18 cellular contexts compared by ENCODE assay signal in the genomic region with DNA sequence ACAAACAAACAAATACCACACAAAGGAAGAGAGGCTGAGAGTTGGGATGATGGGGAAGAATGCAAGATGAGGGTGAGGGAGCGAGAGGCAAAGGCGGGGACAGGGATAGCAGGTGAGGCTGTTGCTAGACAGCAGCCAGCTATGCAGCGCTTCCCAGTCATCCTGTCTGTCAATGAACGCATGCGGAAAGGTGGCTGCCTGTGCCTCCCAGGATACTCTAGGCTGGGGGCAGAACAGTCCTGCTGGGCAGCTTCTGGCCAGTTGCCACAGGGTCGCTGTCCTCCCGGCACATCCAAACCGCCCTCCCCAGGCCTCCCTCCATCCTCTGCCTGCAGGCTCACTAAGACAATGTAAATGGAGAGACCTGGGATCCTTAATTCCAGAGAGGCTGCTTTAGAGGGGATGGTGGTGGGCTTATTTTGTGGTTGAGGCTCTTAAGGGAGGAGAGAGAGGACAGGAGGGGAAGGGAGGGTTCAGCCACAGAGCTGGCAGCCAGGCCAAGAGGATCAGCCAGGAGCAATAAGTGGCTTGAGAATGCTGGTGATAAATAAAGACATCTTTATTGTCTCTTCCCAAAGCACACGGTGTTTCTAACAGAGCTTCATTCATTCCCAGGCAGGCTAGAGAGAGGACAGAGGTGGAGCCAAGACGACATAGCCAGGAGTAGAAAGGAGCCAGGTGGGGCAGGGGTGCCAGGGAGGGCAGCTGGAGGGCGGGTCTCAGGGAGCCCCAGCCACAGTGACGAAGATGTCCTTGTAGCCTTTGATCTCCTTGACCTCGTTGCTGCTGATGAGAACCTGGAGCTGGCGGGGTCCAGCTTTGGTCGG. TPM values are rescaled to one million over a fixed set of nuclear protein-coding genes. Genes with fewer than 3 reads are reported as not detected.
DNase-seq lines count a peak whose midpoint lies in the region; ATAC-seq and TF ChIP-seq lines count a peak whose summit lies in the region.
"Had no signal": no experiment of that assay in that cellular context is flagged by ENCODE, and none has a peak within 500 bp of the region (broad histone marks: within the 10 kb centered on the region; RNA-seq: fewer than 3 reads in every experiment).

No MANE protein-coding gene starts in this region.

- DNase-seq in NCI-H69 (lab: John Stamatoyannopoulos, UW) (peak; percentile 13), endothelial cell (ENCODE audit: low spot score) (no peak), osteocyte (ENCODE audit: extremely low spot score, unreplicated experiment) (peak; percentile 69), type B pancreatic cell (ENCODE audit: extremely low spot score, unreplicated experiment) (peak; percentile 48), colonic mucosa (no peak)
- DNase-seq in stimulated activated naive CD8-positive, alpha-beta T cell treated with anti-CD3 and anti-CD28 coated beads, Interleukin-15, amount 100 ng/mL, for 72 hours: no peak
- DNase-seq in CD4-positive, alpha-beta T cell: no peak
- DNase-seq: Calu3; CD4-positive, CD25-positive, alpha-beta regulatory T cell; NCI-H1105 treated with DMSO at 0.1 percent for 48 hours; NCI-H1694; NCI-H2081 treated with DMSO at 0.1 percent for 48 hours; NCI-H446 treated with DMSO at 0.1 percent for 48 hours; NCI-H774; OCI-M1; SHP77; SK-N-SH had no signal

- intact Hi-C loops in colonic mucosa (cut with DNase I): no loop called here
- intact Hi-C loops in CD4-positive, alpha-beta T cell (cut with DNase I, micrococcal nuclease): no loop called here

- H3K27me3 Mint-ChIP-seq in endothelial cell (ENCODE audit: unreplicated experiment): peaks cover 6% of the 10 kb centered on the region
- peaks cover 58% of the 10 kb centered on the region for H3K27me3 Mint-ChIP-seq in osteocyte (ENCODE audit: unreplicated experiment)
- H3K27me3 Mint-ChIP-seq in type B pancreatic cell: peaks cover 34% of the 10 kb centered on the region
- peaks cover 6% of the 10 kb centered on the region for H3K27me3 Mint-ChIP-seq in stimulated activated naive CD8-positive, alpha-beta T cell treated with anti-CD3 and anti-CD28 coated beads, Interleukin-15, amount 100 ng/mL, for 72 hours
- peaks cover 8% of the 10 kb centered on the region for H3K27me3 Mint-ChIP-seq in CD4-positive, alpha-beta T cell

- H3K9ac ChIP-seq in colonic mucosa (ENCODE audit: low read depth in 2 of 2, low read length in 2 of 2): no peak overlapping the region
- H3K9ac ChIP-seq: SK-N-SH had no signal

- no peak overlapping the region for H3K27ac ChIP-seq in colonic mucosa
- H3K27ac ChIP-seq in CD4-positive, alpha-beta T cell (ENCODE audit: low read depth, low read length): no peak overlapping the region

- peaks cover 8% of the 10 kb centered on the region for H3K36me3 Mint-ChIP-seq in endothelial cell (ENCODE audit: low read depth, unreplicated experiment)
- H3K36me3 Mint-ChIP-seq in osteocyte (ENCODE audit: unreplicated experiment): no peaks in the 10 kb centered on the region
- no peaks in the 10 kb centered on the region for H3K36me3 Mint-ChIP-seq in type B pancreatic cell
- H3K36me3 Mint-ChIP-seq in CD4-positive, alpha-beta T cell (ENCODE audit: low read depth): no peaks in the 10 kb centered on the region
- H3K36me3 Mint-ChIP-seq: CD4-positive, CD25-positive, alpha-beta regulatory T cell had no signal

- CTCF ChIA-PET in CD4-positive, alpha-beta T cell (lab: Charles Lee): no interaction called here

- H3K4me3 ChIP-seq in colonic mucosa: no peak overlapping the region

- no peaks in the 10 kb centered on the region for H3K9me3 Mint-ChIP-seq in endothelial cell (ENCODE audit: unreplicated experiment)
- no peaks in the 10 kb centered on the region for H3K9me3 Mint-ChIP-seq in osteocyte (ENCODE audit: unreplicated experiment)
- H3K9me3 Mint-ChIP-seq in type B pancreatic cell: no peaks in the 10 kb centered on the region
- peaks cover 0 to 5% of the 10 kb centered on the region in 2 donors for H3K9me3 Mint-ChIP-seq in stimulated activated naive CD8-positive, alpha-beta T cell treated with anti-CD3 and anti-CD28 coated beads, Interleukin-15, amount 100 ng/mL, for 72 hours
- no peaks in the 10 kb centered on the region for H3K9me3 Mint-ChIP-seq in CD4-positive, alpha-beta T cell

- no peaks in the 10 kb centered on the region for H3K36me3 ChIP-seq in colonic mucosa

- H3K4me3 Mint-ChIP-seq in endothelial cell (ENCODE audit: unreplicated experiment) (no peak overlapping the region), osteocyte (ENCODE audit: unreplicated experiment) (no peak overlapping the region), type B pancreatic cell (no peak overlapping the region)
- H3K4me3 Mint-ChIP-seq in stimulated activated naive CD8-positive, alpha-beta T cell treated with anti-CD3 and anti-CD28 coated beads, Interleukin-15, amount 100 ng/mL, for 72 hours: no peak overlapping the region
- H3K4me3 Mint-ChIP-seq in CD4-positive, alpha-beta T cell: no peak overlapping the region
- H3K4me3 Mint-ChIP-seq: CD4-positive, CD25-positive, alpha-beta regulatory T cell had no signal

- H3K4me1 Mint-ChIP-seq in endothelial cell (ENCODE audit: unreplicated experiment) (peaks cover 3% of the 10 kb centered on the region), osteocyte (ENCODE audit: unreplicated experiment) (no peaks in the 10 kb centered on the region), type B pancreatic cell (ENCODE audit: unreplicated experiment) (no peaks in the 10 kb centered on the region)
- H3K4me1 Mint-ChIP-seq in stimulated activated naive CD8-positive, alpha-beta T cell treated with anti-CD3 and anti-CD28 coated beads, Interleukin-15, amount 100 ng/mL, for 72 hours: no peaks in the 10 kb centered on the region
- no peaks in the 10 kb centered on the region for H3K4me1 Mint-ChIP-seq in CD4-positive, alpha-beta T cell (ENCODE audit: low read depth)

- no peaks in the 10 kb centered on the region for H3K9me3 ChIP-seq in colonic mucosa
- no peaks in the 10 kb centered on the region for H3K9me3 ChIP-seq in CD4-positive, alpha-beta T cell (ENCODE audit: control insufficient read depth, low read length)
- H3K9me3 ChIP-seq: SK-N-SH had no signal

- ATAC-seq in stimulated activated naive CD8-positive, alpha-beta T cell treated with anti-CD3 and anti-CD28 coated beads, Interleukin-15, amount 100 ng/mL, for 72 hours: no peak
- ATAC-seq in CD4-positive, alpha-beta T cell (ENCODE audit: poor library complexity): no peak

- no peaks in the 10 kb centered on the region for H3K27me3 ChIP-seq in colonic mucosa
- no peaks in the 10 kb centered on the region for H3K27me3 ChIP-seq in CD4-positive, alpha-beta T cell (ENCODE audit: control insufficient read depth, insufficient read depth, low read length)

- POLR2A ChIA-PET in CD4-positive, alpha-beta T cell (lab: Charles Lee): no interaction called here

- H3K27ac Mint-ChIP-seq in endothelial cell (ENCODE audit: unreplicated experiment): peak overlapping the region; percentile 61
- no peak overlapping the region for H3K27ac Mint-ChIP-seq in osteocyte (ENCODE audit: unreplicated experiment)
- no peak overlapping the region for H3K27ac Mint-ChIP-seq in type B pancreatic cell
- no peak overlapping the region for H3K27ac Mint-ChIP-seq in stimulated activated naive CD8-positive, alpha-beta T cell treated with anti-CD3 and anti-CD28 coated beads, Interleukin-15, amount 100 ng/mL, for 72 hours
- H3K27ac Mint-ChIP-seq in CD4-positive, alpha-beta T cell: no peak overlapping the region
- H3K27ac Mint-ChIP-seq: CD4-positive, CD25-positive, alpha-beta regulatory T cell had no signal

- H3K4me1 ChIP-seq in colonic mucosa: no peaks in the 10 kb centered on the region

- TF ChIP-seq CTCF in endothelial cell (IDR thresholded peaks at IDR 0.05; ENCODE audit: unreplicated experiment) (no peak), osteocyte (IDR thresholded peaks at IDR 0.05) (no peak), type B pancreatic cell (conservative IDR thresholded peaks at IDR 0.05) (no peak), colonic mucosa (IDR thresholded peaks at IDR 0.05) (no peak)
- TF ChIP-seq CTCF in CD4-positive, alpha-beta T cell (IDR thresholded peaks at IDR 0.05): no peak

RNA-seq across cellular contexts. Expression of a gene that starts 9.2 kb away (rescaled TPM):
- total RNA-seq in endothelial cell (ENCODE audit: unreplicated experiment) (not detected), osteocyte (not detected in 2 replicates), type B pancreatic cell (ENCODE audit: low replicate concordance) (0.22 and 0.71 TPM in 2 replicates), colonic mucosa (not detected)
- not detected for total RNA-seq in CD4-positive, alpha-beta T cell
- total RNA-seq: Calu3; CD4-positive, CD25-positive, alpha-beta regulatory T cell; H4 had no signal

RNA-seq across cellular contexts. Expression of a gene that starts 26.1 kb away (rescaled TPM):
- 0.77 TPM for total RNA-seq in endothelial cell (ENCODE audit: unreplicated experiment)
- not detected in 2 replicates for total RNA-seq in osteocyte
- not detected in 2 replicates for total RNA-seq in type B pancreatic cell (ENCODE audit: low replicate concordance)
- not detected for total RNA-seq in colonic mucosa
- not detected for total RNA-seq in CD4-positive, alpha-beta T cell
- total RNA-seq: Calu3; CD4-positive, CD25-positive, alpha-beta regulatory T cell; H4 had no signal

RNA-seq across cellular contexts. Expression of a gene that starts 54.4 kb away (rescaled TPM):
- total RNA-seq in endothelial cell (ENCODE audit: unreplicated experiment) (9.6 TPM), osteocyte (8.7 and 8.8 TPM in 2 replicates), type B pancreatic cell (ENCODE audit: low replicate concordance) (12.5 and 13.7 TPM in 2 replicates), colonic mucosa (1 to 10 TPM; 7.7 to 8.3 TPM)
- total RNA-seq in CD4-positive, alpha-beta T cell: 1 to 10 TPM; 5.8 to 5.9 TPM

RNA-seq across cellular contexts. Expression of a gene that starts 55.1 kb away (rescaled TPM):
- total RNA-seq in endothelial cell (ENCODE audit: unreplicated experiment): not detected
- not detected in 2 replicates for total RNA-seq in osteocyte
- not detected in 2 replicates for total RNA-seq in type B pancreatic cell (ENCODE audit: low replicate concordance)
- total RNA-seq in colonic mucosa: not detected
- not detected for total RNA-seq in CD4-positive, alpha-beta T cell
- total RNA-seq: Calu3; CD4-positive, CD25-positive, alpha-beta regulatory T cell; H4 had no signal

Comparison
In these comparisons a context has a peak if more than half of its experiments do, and no peak if none do; other contexts are left out.
1. DNase-seq: peak in NCI-H69 (single experiment), osteocyte (single experiment) and type B pancreatic cell (single experiment); none in endothelial cell (single experiment), colonic mucosa (single experiment), stimulated activated naive CD8-positive, alpha-beta T cell treated with anti-CD3 and anti-CD28 coated beads, Interleukin-15, amount 100 ng/mL, for 72 hours (0 of 2) and CD4-positive, alpha-beta T cell (0 of 10).